15 cellular contexts compared by ENCODE assay signal in genomic region chr17:2111691-2112090, GRCh38. TPM values are rescaled to one million over a fixed set of nuclear protein-coding genes. Genes with fewer than 3 reads are reported as not detected.
DNase-seq lines count a peak whose midpoint lies in the region; FAIRE-seq and TF ChIP-seq lines count a peak whose summit lies in the region.
"Had no signal": no experiment of that assay in that cellular context is flagged by ENCODE, and none has a peak within 500 bp of the region (broad histone marks: within the 10 kb centered on the region; RNA-seq: fewer than 3 reads in every experiment).

No MANE protein-coding gene starts in this region.

- 17% methylated on average over 5 of the region's 5 CpGs for whole genome bisulfite sequencing in smooth muscle cell (ENCODE audit: low lambda C conversion rate)

- FAIRE-seq in astrocyte (lab: Jason Lieb, UNC), result peak; percentile 39

- no peaks in the 10 kb centered on the region for H3K9me3 ChIP-seq in astrocyte (ENCODE audit: insufficient read depth, low read depth, low read length)
- no peaks in the 10 kb centered on the region for H3K9me3 ChIP-seq in smooth muscle cell (replicated peaks; ENCODE audit: low read depth)
- H3K9me3 ChIP-seq: BLaER1 treated with 17β-estradiol and CSF1 and Interleukin-3, amounts not matched to agents 10 nM and 100 nM had no signal

- no peaks in the 10 kb centered on the region for H3K9me3 Mint-ChIP-seq in astrocyte (ENCODE audit: unreplicated experiment)
- H3K9me3 Mint-ChIP-seq: naive B cell had no signal

- H3K4me1 Mint-ChIP-seq in astrocyte (ENCODE audit: low read depth, unreplicated experiment), result peaks cover 23% of the 10 kb centered on the region

- no peak overlapping the region for H2AFZ ChIP-seq in astrocyte (ENCODE audit: low read depth, low read length)
- H2AFZ ChIP-seq in smooth muscle cell (ENCODE audit: low read depth), result no peak overlapping the region

- H4K20me1 ChIP-seq in astrocyte (ENCODE audit: insufficient read depth, low read length), result no peaks in the 10 kb centered on the region
- peaks cover 43% of the 10 kb centered on the region for H4K20me1 ChIP-seq in smooth muscle cell (ENCODE audit: low read depth)

- H3K4me3 ChIP-seq in HFF-Myc (replicated peaks; ENCODE audit: low read depth, low read length) (no peak overlapping the region), astrocyte (ENCODE audit: insufficient read depth, low read depth, low read length) (no peak overlapping the region), fibroblast of villous mesenchyme (ENCODE audit: low read depth, low read length) (no peak overlapping the region), smooth muscle cell (no peak overlapping the region)
- H3K4me3 ChIP-seq: BLaER1 treated with 17β-estradiol and CSF1 and Interleukin-3, amounts not matched to agents 10 nM and 100 nM had no signal

- no peak overlapping the region for H3K4me3 Mint-ChIP-seq in astrocyte (ENCODE audit: unreplicated experiment)
- H3K4me3 Mint-ChIP-seq: naive B cell had no signal

- H3K4me2 ChIP-seq in astrocyte (ENCODE audit: low read length), result peak overlapping the region; percentile 8
- peak overlapping the region; percentile 28 for H3K4me2 ChIP-seq in smooth muscle cell

- H3F3A ChIP-seq in smooth muscle cell (ENCODE audit: low read depth), result peaks cover 19% of the 10 kb centered on the region

- H3K79me2 ChIP-seq in astrocyte (ENCODE audit: insufficient read depth, low read length) (no peaks in the 10 kb centered on the region), smooth muscle cell (ENCODE audit: low read depth) (peaks cover 6% of the 10 kb centered on the region)

- H3K27ac ChIP-seq in astrocyte (ENCODE audit: low read depth, low read length) (peak overlapping the region; percentile 2), smooth muscle cell (ENCODE audit: low read depth) (peak overlapping the region; percentile 83)
- H3K27ac ChIP-seq: BLaER1 treated with 17β-estradiol and CSF1 and Interleukin-3, amounts not matched to agents 10 nM and 100 nM had no signal

- peak; percentile 58 for DNase-seq in HFF-Myc (ENCODE audit: extremely low read depth, low read depth)
- DNase-seq in astrocyte (ENCODE audit: low read depth), result peak; percentile 96
- DNase-seq in fibroblast of villous mesenchyme (ENCODE audit: low read depth), result peak; percentile 98
- no peak for DNase-seq in smooth muscle cell (lab: John Stamatoyannopoulos, UW; ENCODE audit: unreplicated experiment)
- no peak for DNase-seq in amygdala (lab: John Stamatoyannopoulos, UW)
- no peak for DNase-seq in occipital lobe (lab: John Stamatoyannopoulos, UW)
- DNase-seq in NCI-H446 treated with DMSO at 0.1 percent for 48 hours (lab: John Stamatoyannopoulos, UW), result no peak
- DNase-seq: activated T-cell treated with anti-CD3 and anti-CD28 coated beads, Interleukin-2, amount 50 U/mL, for 48 hours; cortex of kidney; left ventricle myocardium superior; naive B cell; NCI-H187; stimulated activated CD4-positive, alpha-beta T cell treated with anti-CD3 and anti-CD28 coated beads, Interleukin-1b, Interleukin-23, amount 100 ng/mL, for 48 hours; substantia nigra had no signal

- TF ChIP-seq CTCF in HFF-Myc (IDR thresholded peaks at IDR 0.05; ENCODE audit: low read depth, low read length, missing control alignments), result no peak
- TF ChIP-seq CTCF in astrocyte (IDR thresholded peaks at IDR 0.05; ENCODE audit: insufficient read depth, low read depth, low read length), result no peak
- TF ChIP-seq CTCF in fibroblast of villous mesenchyme (IDR thresholded peaks at IDR 0.05; ENCODE audit: insufficient read depth, low read depth, low read length), result no peak
- TF ChIP-seq CTCF in smooth muscle cell (IDR thresholded peaks at IDR 0.05; ENCODE audit: borderline replicate concordance, insufficient read depth, poor library complexity, severe bottlenecking), result no peak

- H3K27me3 Mint-ChIP-seq in astrocyte (ENCODE audit: low read depth, unreplicated experiment), result no peaks in the 10 kb centered on the region
- H3K27me3 Mint-ChIP-seq: naive B cell had no signal

- no peaks in the 10 kb centered on the region for H3K27me3 ChIP-seq in astrocyte (ENCODE audit: insufficient read depth, low read length)
- no peaks in the 10 kb centered on the region for H3K27me3 ChIP-seq in smooth muscle cell (ENCODE audit: low read depth)
- H3K27me3 ChIP-seq: BLaER1 treated with 17β-estradiol and CSF1 and Interleukin-3, amounts not matched to agents 10 nM and 100 nM had no signal

- H3K36me3 Mint-ChIP-seq in astrocyte (ENCODE audit: low read depth, unreplicated experiment), result no peaks in the 10 kb centered on the region
- H3K36me3 Mint-ChIP-seq: naive B cell had no signal

- peak overlapping the region; percentile 81 for H3K27ac Mint-ChIP-seq in astrocyte (ENCODE audit: unreplicated experiment)

- peaks cover 13% of the 10 kb centered on the region for H3K4me1 ChIP-seq in astrocyte (ENCODE audit: insufficient read depth, low read length)
- no peaks in the 10 kb centered on the region for H3K4me1 ChIP-seq in smooth muscle cell (ENCODE audit: low read depth)

- no peaks in the 10 kb centered on the region for H3K36me3 ChIP-seq in astrocyte (ENCODE audit: insufficient read depth, low read length)
- H3K36me3 ChIP-seq in smooth muscle cell (ENCODE audit: low read depth), result no peaks in the 10 kb centered on the region

- H3K9ac ChIP-seq in astrocyte (ENCODE audit: low read length) (no peak overlapping the region), smooth muscle cell (ENCODE audit: low read depth) (no peak overlapping the region)
- H3K9ac ChIP-seq: BLaER1 treated with 17β-estradiol and CSF1 and Interleukin-3, amounts not matched to agents 10 nM and 100 nM had no signal

RNA-seq across cellular contexts. Expression of gene HIC1, which starts 56.8 kb away (rescaled TPM):
- total RNA-seq in astrocyte, result 9.0 and 14.5 TPM in 2 replicates
- total RNA-seq in fibroblast of villous mesenchyme, result 81.6 and 102 TPM in 2 replicates
- total RNA-seq in smooth muscle cell, result 2.6 and 2.9 TPM in 2 replicates
- 3.5 and 5.2 TPM in 2 replicates for polyA plus RNA-seq in smooth muscle cell
- 3.1 TPM for total RNA-seq in occipital lobe

Comparison
In these comparisons a context has a peak if more than half of its experiments do, and no peak if none do; other contexts are left out.
1. DNase-seq: peak in HFF-Myc (single experiment), astrocyte (single experiment) and fibroblast of villous mesenchyme (single experiment); none in smooth muscle cell (single experiment), amygdala (0 of 56), occipital lobe (single experiment) and NCI-H446 treated with DMSO at 0.1 percent for 48 hours (single experiment).